Comparison of ENCODE assay signal across 8 cellular contexts in genomic region chrX:19350831-19351447, GRCh38.
DNase-seq lines count a peak whose midpoint lies in the region; ATAC-seq lines count a peak whose summit lies in the region.

No MANE protein-coding gene starts in this region.

- peaks cover 10% of the 10 kb centered on the region for H3K36me3 Mint-ChIP-seq in memory B cell

- no peak overlapping the region for H3K4me3 Mint-ChIP-seq in memory B cell

- no peaks in the 10 kb centered on the region for H3K9me3 Mint-ChIP-seq in memory B cell

- H3K27ac Mint-ChIP-seq in memory B cell = peak overlapping the region; percentile 81

- peaks cover 7% of the 10 kb centered on the region for H3K4me1 Mint-ChIP-seq in memory B cell

- ATAC-seq in GM18858 (IDR thresholded peaks at IDR 0.05; ENCODE audit: unreplicated experiment) = peak; percentile 81
- peak; percentile 86 for ATAC-seq in GM21717 (IDR thresholded peaks at IDR 0.05; ENCODE audit: unreplicated experiment)
- ATAC-seq in HG03565 (IDR thresholded peaks at IDR 0.05; ENCODE audit: unreplicated experiment) = peak; percentile 92
- ATAC-seq in memory B cell (ENCODE audit: low read depth) = peak; percentile 79

- no peaks in the 10 kb centered on the region for H3K27me3 Mint-ChIP-seq in memory B cell

- no peak for DNase-seq in memory B cell (ENCODE audit: low spot score in 2 of 2)
- DNase-seq in midbrain (lab: John Stamatoyannopoulos, UW) = no peak
- DNase-seq in AG20443 (ENCODE audit: low spot score) = no peak
- no peak for DNase-seq in superior temporal gyrus (ENCODE audit: extremely low spot score)
- no peak for DNase-seq in iPS-NIHi11 (ENCODE audit: low spot score)
